ENCODE assay signal across 10 cellular contexts in the genomic region with DNA sequence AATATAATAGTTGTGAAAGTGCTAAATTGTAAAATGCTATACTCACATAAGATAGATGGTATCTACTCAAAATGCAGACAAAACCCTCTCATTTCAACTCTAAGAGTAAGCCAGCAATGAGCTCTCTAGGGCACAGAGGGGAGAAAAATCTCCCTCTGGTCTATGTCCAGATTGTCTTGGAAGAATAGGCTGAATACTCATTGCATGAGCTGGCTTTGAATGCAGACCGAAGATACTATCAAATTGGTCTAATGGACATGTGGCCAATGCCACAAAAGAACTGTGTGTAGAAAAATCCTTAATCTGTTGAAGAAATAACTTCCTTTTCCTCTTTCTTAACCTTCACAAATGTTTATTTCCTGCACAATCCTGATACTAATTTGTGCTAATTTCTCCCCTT. TPM values are rescaled to one million over a fixed set of nuclear protein-coding genes. Genes with fewer than 3 reads are reported as not detected.
DNase-seq lines count a peak whose midpoint lies in the region; ATAC-seq and TF ChIP-seq lines count a peak whose summit lies in the region.
"Had no signal": no experiment of that assay in that cellular context is flagged by ENCODE, and none has a peak within 500 bp of the region (broad histone marks: within the 10 kb centered on the region; RNA-seq: fewer than 3 reads in every experiment).

No MANE protein-coding gene starts in this region.

- H3K4me3 Mint-ChIP-seq in activated naive CD8-positive, alpha-beta T cell treated with anti-CD3 and anti-CD28 coated beads for 36 hours: peak overlapping the region; percentile 34

- TF ChIP-seq CTCF in GM13977 (IDR thresholded peaks at IDR 0.05; ENCODE audit: extremely low read depth, insufficient read depth, missing control alignments): no peak

- no peaks in the 10 kb centered on the region for H3K27me3 Mint-ChIP-seq in activated naive CD8-positive, alpha-beta T cell treated with anti-CD3 and anti-CD28 coated beads for 36 hours
- H3K27me3 Mint-ChIP-seq: naive thymus-derived CD8-positive, alpha-beta T cell had no signal

- no peaks in the 10 kb centered on the region for H3K9me3 Mint-ChIP-seq in activated naive CD8-positive, alpha-beta T cell treated with anti-CD3 and anti-CD28 coated beads for 36 hours

- peaks cover 25% of the 10 kb centered on the region for H3K36me3 Mint-ChIP-seq in activated naive CD8-positive, alpha-beta T cell treated with anti-CD3 and anti-CD28 coated beads for 36 hours

- no peak for ATAC-seq in GM18909 (IDR thresholded peaks at IDR 0.05; ENCODE audit: poor library complexity, unreplicated experiment)
- ATAC-seq: naive thymus-derived CD8-positive, alpha-beta T cell had no signal

- in situ Hi-C loops in GM13977 (cut with MboI; ENCODE audit: low pct_unique_long_range_greater_than_20kb, low sequenced_read_pairs, unreplicated experiment): loop anchor here (25.0 kb wide), 3 partner anchors 94 to 1094 kb away; partner anchors contain the start of gene ZXDB

- peak overlapping the region; percentile 60 for H3K27ac Mint-ChIP-seq in activated naive CD8-positive, alpha-beta T cell treated with anti-CD3 and anti-CD28 coated beads for 36 hours

- DNase-seq in AG08396 (ENCODE audit: low spot score): peak; percentile 20
- DNase-seq in H4 (ENCODE audit: low spot score): peak; percentile 6
- DNase-seq in activated naive CD8-positive, alpha-beta T cell treated with anti-CD3 and anti-CD28 coated beads for 36 hours: no peak
- peak; percentile 11 to 65 for DNase-seq in lung microvascular endothelial cell (ENCODE audit: low read depth in 2 of 2)
- no peak for DNase-seq in NCI-H2196 (lab: John Stamatoyannopoulos, UW; ENCODE audit: unreplicated experiment)
- DNase-seq in GM13977 (ENCODE audit: low spot score): no peak
- DNase-seq in HUDEP-2 (lab: John Stamatoyannopoulos, UW; ENCODE audit: unreplicated experiment in 76 of 76): no peak
- DNase-seq: naive thymus-derived CD8-positive, alpha-beta T cell; NCI-H526 treated with DMSO at 0.1 percent for 48 hours had no signal

- peaks cover 33% of the 10 kb centered on the region for H3K4me1 Mint-ChIP-seq in activated naive CD8-positive, alpha-beta T cell treated with anti-CD3 and anti-CD28 coated beads for 36 hours

RNA-seq across cellular contexts. Expression of gene ZXDA, which starts 3.5 kb away (rescaled TPM):
- total RNA-seq in H4 (2014; rRNA removed; shearing (Covaris generic)): 2.3 and 3.2 TPM in 2 replicates
- 1 to 10 TPM; 3.7 TPM for total RNA-seq in activated naive CD8-positive, alpha-beta T cell treated with anti-CD3 and anti-CD28 coated beads for 36 hours
- 6.1 and 11.1 TPM in 2 replicates for total RNA-seq in lung microvascular endothelial cell

Comparison
In these comparisons a context has a peak if more than half of its experiments do, and no peak if none do; other contexts are left out.
1. DNase-seq: peak in AG08396 (single experiment), H4 (single experiment) and lung microvascular endothelial cell (2 of 2); none in activated naive CD8-positive, alpha-beta T cell treated with anti-CD3 and anti-CD28 coated beads for 36 hours (single experiment), NCI-H2196 (single experiment), GM13977 (single experiment) and HUDEP-2 (0 of 76).